Comparison of ENCODE assay signal across 8 cellular contexts in genomic region chr2:173149491-173149890, GRCh38.
DNase-seq lines count a peak whose midpoint lies in the region; ATAC-seq lines count a peak whose summit lies in the region.
"Had no signal": no experiment of that assay in that cellular context is flagged by ENCODE, and none has a peak within 500 bp of the region (broad histone marks: within the 10 kb centered on the region; RNA-seq: fewer than 3 reads in every experiment).

No MANE protein-coding gene starts in this region.

- DNase-seq in T follicular helper cell (ENCODE audit: low read depth) (peak; percentile 4), NCI-H146 (lab: John Stamatoyannopoulos, UW) (no peak), SKM-1 treated with dmso at 0.1 percent for 144 hours (lab: John Stamatoyannopoulos, UW; ENCODE audit: unreplicated experiment) (no peak), NCI-H1417 treated with DMSO at 0.1 percent for 48 hours (lab: John Stamatoyannopoulos, UW) (no peak)
- DNase-seq in effector CD4-positive, alpha-beta T cell, result peak; percentile 21
- peak; percentile 13 for DNase-seq in stimulated activated CD8-positive, alpha-beta memory T cell treated with anti-CD3 and anti-CD28 coated beads, Interleukin-7, amount 100 ng/mL, for 24 hours (ENCODE audit: low read depth)

- peak; percentile 80 for ATAC-seq in GM21526 (IDR thresholded peaks at IDR 0.05; ENCODE audit: low FRiP score, unreplicated experiment)
- ATAC-seq: HCT116 had no signal

Comparison
In these comparisons a context has a peak if more than half of its experiments do, and no peak if none do; other contexts are left out.
1. DNase-seq: peak in T follicular helper cell (single experiment), effector CD4-positive, alpha-beta T cell (single experiment) and stimulated activated CD8-positive, alpha-beta memory T cell treated with anti-CD3 and anti-CD28 coated beads, Interleukin-7, amount 100 ng/mL, for 24 hours (single experiment); none in NCI-H146 (single experiment), SKM-1 treated with dmso at 0.1 percent for 144 hours (single experiment) and NCI-H1417 treated with DMSO at 0.1 percent for 48 hours (single experiment).